Comparison of ENCODE assay signal across 10 cellular contexts in genomic region chr10:101120520-101120883, GRCh38. TPM values are rescaled to one million over a fixed set of nuclear protein-coding genes. Genes with fewer than 3 reads are reported as not detected.
DNase-seq lines count a peak whose midpoint lies in the region; ATAC-seq and TF ChIP-seq lines count a peak whose summit lies in the region.
"Had no signal": no experiment of that assay in that cellular context is flagged by ENCODE, and none has a peak within 500 bp of the region (broad histone marks: within the 10 kb centered on the region; RNA-seq: fewer than 3 reads in every experiment).

No MANE protein-coding gene starts in this region.

- DNase-seq in AG10803 (ENCODE audit: low read depth) (no peak), coronary artery (ENCODE audit: low spot score) (no peak), natural killer cell (no peak), T-helper 9 cell (no peak), SW480 (ENCODE audit: low spot score) (no peak), NCI-H1092 treated with DMSO at 0.1 percent for 48 hours (lab: John Stamatoyannopoulos, UW) (no peak)

- peaks cover 0 to 1% (median 0%) of the 10 kb centered on the region in 3 donors for H3K9me3 Mint-ChIP-seq in IgD-negative memory B cell
- no peaks in the 10 kb centered on the region for H3K9me3 Mint-ChIP-seq in natural killer cell

- ATAC-seq in natural killer cell = no peak
- ATAC-seq in GM21786 (IDR thresholded peaks at IDR 0.05; ENCODE audit: unreplicated experiment) = no peak

- no peak overlapping the region for H3K27ac ChIP-seq in coronary artery

- H3K4me1 Mint-ChIP-seq in IgD-negative memory B cell (peaks cover 10 to 22% (median 19%) of the 10 kb centered on the region in 3 donors), natural killer cell (peaks cover 27 to 34% of the 10 kb centered on the region in 2 donors)

- peak overlapping the region in 2 of 3 donors; percentile 20 to 86 for H3K27ac Mint-ChIP-seq in IgD-negative memory B cell
- peak overlapping the region; percentile 67 to 97 for H3K27ac Mint-ChIP-seq in natural killer cell

- TF ChIP-seq CTCF in AG10803 (conservative IDR thresholded peaks at IDR 0.05; ENCODE audit: low read length) (no peak), coronary artery (IDR thresholded peaks at IDR 0.05) (no peak), natural killer cell (IDR thresholded peaks at IDR 0.05) (no peak)

- peak overlapping the region; percentile 55 for H3K4me3 ChIP-seq in AG10803 (ENCODE audit: low read length)
- peak overlapping the region; percentile 73 for H3K4me3 ChIP-seq in coronary artery

- H3K27me3 Mint-ChIP-seq in IgD-negative memory B cell (peaks cover 42% of the 10 kb centered on the region), natural killer cell (ENCODE audit: low read depth in 2 of 2) (peaks cover 38 to 49% of the 10 kb centered on the region in 2 donors)

- H3K4me3 Mint-ChIP-seq in IgD-negative memory B cell (peak overlapping the region; percentile 88 to 97 (median 94)), natural killer cell (peak overlapping the region; percentile 98)

- intact Hi-C loops in natural killer cell (cut with micrococcal nuclease) = no loop called here

- peaks cover 2% of the 10 kb centered on the region for H3K36me3 Mint-ChIP-seq in IgD-negative memory B cell
- peaks cover 6% of the 10 kb centered on the region for H3K36me3 Mint-ChIP-seq in natural killer cell

RNA-seq across cellular contexts. Expression of gene TLX1, which starts 10.6 kb away (rescaled TPM):
- polyA plus RNA-seq in IgD-negative memory B cell = not detected
- not detected for total RNA-seq in natural killer cell
- total RNA-seq: esophagus mucosa had no signal
- polyA plus RNA-seq: neural cell had no signal

RNA-seq across cellular contexts. Expression of gene KAZALD1, which starts 58.7 kb away (rescaled TPM):
- not detected for polyA plus RNA-seq in IgD-negative memory B cell
- total RNA-seq in natural killer cell = under 1 TPM in 1 of 3 donors, not detected in 2; 0.49 TPM
